In genomic region chr13:20160346-20161274, GRCh38 we compare ENCODE assay signal across 8 cellular contexts. TPM values are rescaled to one million over a fixed set of nuclear protein-coding genes. Genes with fewer than 3 reads are reported as not detected.
DNase-seq lines count a peak whose midpoint lies in the region; ATAC-seq, FAIRE-seq and TF ChIP-seq lines count a peak whose summit lies in the region.

Gene GJA3 (minus strand): TSS chr13:20161052. CDS start chr13:20143288, 17,764 bp downstream.

- H3K4me1 Mint-ChIP-seq in GM23338, result peaks cover 4% of the 10 kb centered on the region
- peaks cover 21% of the 10 kb centered on the region for H3K4me1 Mint-ChIP-seq in activated CD8-positive, alpha-beta memory T cell treated with anti-CD3 and anti-CD28 coated beads, Interleukin-2, amount 10 ng/mL, durations not matched to agents 7 days and 5 days

- peak within 1 kb of the TSS; percentile 64 for H3K4me3 ChIP-seq in GM23338
- H3K4me3 ChIP-seq in fibroblast of mammary gland (ENCODE audit: control insufficient read depth, low read depth, low read length), result peak within 1 kb of the TSS; percentile 53
- H3K4me3 ChIP-seq in ovary, result peak within 1 kb of the TSS; percentile 25

- intact Hi-C loops in ovary (cut with DNase I), result no loop called here

- peak within 1 kb of the TSS; percentile 84 for H3K4me2 ChIP-seq in GM23338

- no peaks in the 10 kb centered on the region for H3K9me3 ChIP-seq in ovary

- FAIRE-seq in RCC 7860 (lab: Jason Lieb, UNC), result no peak

- H3K36me3 Mint-ChIP-seq in GM23338 (ENCODE audit: low read depth), result no peaks in the 10 kb centered on the region; the same call in 2 of the 3 replicates
- H3K36me3 Mint-ChIP-seq in activated CD8-positive, alpha-beta memory T cell treated with anti-CD3 and anti-CD28 coated beads, Interleukin-2, amount 10 ng/mL, durations not matched to agents 7 days and 5 days, result no peaks in the 10 kb centered on the region

- TF ChIP-seq POLR2A in ovary (IDR thresholded peaks at IDR 0.05), result no peak

- ATAC-seq in GM23338, result peak; percentile 79
- ATAC-seq in activated CD8-positive, alpha-beta memory T cell treated with anti-CD3 and anti-CD28 coated beads, Interleukin-2, amount 10 ng/mL, durations not matched to agents 7 days and 5 days, result peak; percentile 81

- H4K20me1 ChIP-seq in GM23338 (replicated peaks; ENCODE audit: insufficient read depth), result 0 out of 2 replicates have a peak, but pooled peaks cover 4% of the 10 kb centered on the region

- peaks cover 12% of the 10 kb centered on the region for H3K4me1 ChIP-seq in GM23338 (ENCODE audit: insufficient read depth)
- peaks cover 3% of the 10 kb centered on the region for H3K4me1 ChIP-seq in ovary (ENCODE audit: insufficient read depth)

- 0 out of 2 replicates have a peak, but pooled peaks cover 3% of the 10 kb centered on the region for H3F3A ChIP-seq in GM23338 (replicated peaks; ENCODE audit: low read depth)

- H3K4me3 Mint-ChIP-seq in GM23338, result peak within 1 kb of the TSS; percentile 84
- H3K4me3 Mint-ChIP-seq in activated CD8-positive, alpha-beta memory T cell treated with anti-CD3 and anti-CD28 coated beads, Interleukin-2, amount 10 ng/mL, durations not matched to agents 7 days and 5 days, result peak within 1 kb of the TSS; percentile 76

- no peak for TF ChIP-seq EP300 in ovary (IDR thresholded peaks at IDR 0.05)

- no peaks in the 10 kb centered on the region for H3K9me2 ChIP-seq in GM23338 (ENCODE audit: insufficient read depth)

- H3K36me3 ChIP-seq in GM23338 (ENCODE audit: insufficient read depth) (no peaks in the 10 kb centered on the region), ovary (no peaks in the 10 kb centered on the region)

- H2AFZ ChIP-seq in GM23338, result peak within 1 kb of the TSS; percentile 98

- H3K27ac ChIP-seq in GM23338 (ENCODE audit: low read depth), result no peak within 1 kb of the TSS
- no peak within 1 kb of the TSS for H3K27ac ChIP-seq in ovary

- no peak within 1 kb of the TSS for H3K27ac Mint-ChIP-seq in GM23338
- peak within 1 kb of the TSS; percentile 5 for H3K27ac Mint-ChIP-seq in activated CD8-positive, alpha-beta memory T cell treated with anti-CD3 and anti-CD28 coated beads, Interleukin-2, amount 10 ng/mL, durations not matched to agents 7 days and 5 days

- no peaks in the 10 kb centered on the region; the same call in 2 of the 3 replicates for H3K9me3 Mint-ChIP-seq in GM23338
- no peaks in the 10 kb centered on the region for H3K9me3 Mint-ChIP-seq in activated CD8-positive, alpha-beta memory T cell treated with anti-CD3 and anti-CD28 coated beads, Interleukin-2, amount 10 ng/mL, durations not matched to agents 7 days and 5 days (ENCODE audit: low read depth)

- CTCF ChIA-PET in GM10248 (lab: Yijun Ruan, JAX), result interaction anchor here (0.9 to 3.3 kb wide), 5 partner anchors 11 to 234 kb away, joined by 3 to 9 read pairs (median 5); no protein-coding TSS in a partner anchor
- CTCF ChIA-PET in activated CD8-positive, alpha-beta memory T cell treated with anti-CD3 and anti-CD28 coated beads, Interleukin-2, amount 10 ng/mL, durations not matched to agents 7 days and 5 days (lab: Charles Lee), result interaction anchor here (0.9 to 4.4 kb wide), 4 partner anchors 17 to 175 kb away, joined by 3 to 37 read pairs (median 16); no protein-coding TSS in a partner anchor

- WGBS in ovary, 3 donors, result 1 to 2% (median 1%) methylated on average over 50 to 93 of the region's 93 CpGs

- H3K27me3 Mint-ChIP-seq in GM23338 (ENCODE audit: insufficient read depth, low read depth, poor library complexity), result peaks cover 43% of the 10 kb centered on the region
- H3K27me3 Mint-ChIP-seq in activated CD8-positive, alpha-beta memory T cell treated with anti-CD3 and anti-CD28 coated beads, Interleukin-2, amount 10 ng/mL, durations not matched to agents 7 days and 5 days, result peaks cover 41% of the 10 kb centered on the region

- POLR2A ChIA-PET in GM10248 (lab: Yijun Ruan, JAX), result no interaction called here

- no peak for TF ChIP-seq CTCF in GM10248 (IDR thresholded peaks at IDR 0.05; ENCODE audit: control extremely low read depth, extremely low read depth, low read depth, missing control alignments)
- TF ChIP-seq CTCF in GM23338 (conservative IDR thresholded peaks at IDR 0.05; ENCODE audit: low read depth in 2 of 2), result no peak
- TF ChIP-seq CTCF in fibroblast of mammary gland (conservative IDR thresholded peaks at IDR 0.05; ENCODE audit: control insufficient read depth, insufficient read depth, low read depth, low read length), result no peak
- TF ChIP-seq CTCF in ovary (IDR thresholded peaks at IDR 0.05), result no peak

- H3K27me3 ChIP-seq in GM23338 (ENCODE audit: insufficient read depth) (peaks cover 63% of the 10 kb centered on the region), ovary (no peaks in the 10 kb centered on the region)

- DNase-seq in GM10248 (ENCODE audit: extremely low spot score), result peak; percentile 52
- DNase-seq in GM23338 (ENCODE audit: low spot score), result peak; percentile 77
- DNase-seq in M059J (ENCODE audit: low read depth), result peak; percentile 32
- peak; percentile 73 for DNase-seq in activated CD8-positive, alpha-beta memory T cell treated with anti-CD3 and anti-CD28 coated beads, Interleukin-2, amount 10 ng/mL, durations not matched to agents 7 days and 5 days
- DNase-seq in fibroblast of mammary gland (ENCODE audit: low read depth), result peak; percentile 23
- peak in 1 of 5 donors; percentile 43 for DNase-seq in ovary
- DNase-seq in NCI-H2029 treated with DMSO at 0.1 percent for 48 hours (lab: John Stamatoyannopoulos, UW), result no peak
- DNase-seq in RCC 7860 (ENCODE audit: low spot score), result no peak

- H3K79me2 ChIP-seq in GM23338 (replicated peaks; ENCODE audit: insufficient read depth), result no peaks in the 10 kb centered on the region

TF ChIP-seq in GM23338, 12 proteins besides CTCF, POLR2A, EP300 and RAD21:
- TF ChIP-seq POLR2AphosphoS5 (IDR thresholded peaks at IDR 0.05; ENCODE audit: low read depth) (0 out of 2 replicates have a peak, but pooled peaks have one; percentile 18), ETS1 (IDR thresholded peaks at IDR 0.05) (no peak), EZH2phosphoT487 (IDR thresholded peaks at IDR 0.05; ENCODE audit: unreplicated experiment) (peak; percentile 14), EZH2 (IDR thresholded peaks at IDR 0.05; ENCODE audit: low read depth, unreplicated experiment) (peak; percentile 62), JUNB (IDR thresholded peaks at IDR 0.05; ENCODE audit: unreplicated experiment) (no peak), REST (IDR thresholded peaks at IDR 0.05; ENCODE audit: unreplicated experiment) (no peak)

RNA-seq across cellular contexts. Expression of gene GJA3, which starts in this region (rescaled TPM):
- total RNA-seq in GM23338 (2014; rRNA removed; shearing (Covaris generic)), result 0.17 and 1.2 TPM in 2 replicates
- polyA plus RNA-seq in GM23338 (2016; fragmentation: Nextera tagmentation; extraction: Ambion mirVana), result 0.19 and 0.23 TPM in 2 replicates
- not detected in 2 replicates for total RNA-seq in M059J (2014; rRNA removed; shearing (Covaris generic))
- total RNA-seq in activated CD8-positive, alpha-beta memory T cell treated with anti-CD3 and anti-CD28 coated beads, Interleukin-2, amount 10 ng/mL, durations not matched to agents 7 days and 5 days, result under 1 TPM; 0.75 to 0.76 TPM
- total RNA-seq in ovary, result under 1 TPM in 5 of 7 donors, not detected in 2; 0.08 to 0.34 (median 0.15) TPM
- under 1 TPM; 0.12 to 0.20 TPM for polyA plus RNA-seq in ovary

Comparison
In these comparisons a context has a peak if more than half of its experiments do, and no peak if none do; other contexts are left out.
1. Peak in DNase-seq in M059J; RNA of the gene not detected or under 1 TPM.
2. Peak in DNase-seq and ATAC-seq in activated CD8-positive, alpha-beta memory T cell treated with anti-CD3 and anti-CD28 coated beads, Interleukin-2, amount 10 ng/mL, durations not matched to agents 7 days and 5 days; RNA of the gene not detected or under 1 TPM.
3. DNase-seq: peak in GM10248 (single experiment), GM23338 (single experiment) and fibroblast of mammary gland (single experiment); none in NCI-H2029 treated with DMSO at 0.1 percent for 48 hours (single experiment) and RCC 7860 (single experiment).
4. Peak in every context shown above with its lines, with median percentiles within 50 percentile points of each other: H3K4me3 ChIP-seq.